In the genomic region with DNA sequence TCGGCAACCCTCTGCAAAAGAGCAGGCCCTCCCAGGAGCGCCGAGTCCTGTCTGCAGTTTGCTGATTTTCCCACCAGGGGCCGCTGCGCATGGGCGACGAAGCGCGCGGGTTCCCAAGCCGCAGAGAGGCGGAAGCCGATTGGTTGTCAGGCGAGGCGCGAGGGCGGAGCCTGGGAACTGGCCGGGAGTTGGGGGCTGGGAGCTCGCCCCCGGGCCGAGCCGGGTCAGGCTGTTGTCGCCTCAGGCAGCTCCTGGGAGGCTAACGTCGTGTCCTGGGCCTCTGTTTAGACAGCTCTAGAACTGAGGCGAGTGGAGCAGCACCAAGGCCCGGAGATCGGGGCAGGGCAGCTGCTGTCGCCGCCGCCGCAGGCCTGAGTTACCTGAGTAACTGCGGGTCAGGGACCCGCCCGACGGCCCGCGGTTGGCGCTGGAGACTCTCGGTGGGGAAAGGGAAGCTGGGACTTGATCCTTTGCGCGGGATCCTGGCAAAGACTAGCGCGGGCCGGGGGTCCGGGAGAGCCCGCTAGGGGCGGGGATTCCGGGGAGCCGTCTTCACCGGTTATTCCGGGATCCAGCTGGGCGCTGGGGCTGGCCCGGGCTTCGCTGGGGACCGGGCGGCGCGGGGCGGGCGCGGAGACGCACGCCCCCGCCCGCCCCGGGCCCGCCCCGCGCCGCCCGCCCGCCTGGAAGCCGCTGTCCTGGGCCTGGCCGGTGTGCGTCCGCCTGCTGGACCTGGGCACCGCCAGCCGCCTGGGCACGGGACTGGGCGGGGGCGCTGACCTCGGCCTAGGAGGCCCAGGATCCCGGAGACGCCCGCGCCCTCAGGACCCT, we compare ENCODE assay signal across 8 cellular contexts. TPM values are rescaled to one million over a fixed set of nuclear protein-coding genes. Genes with fewer than 3 reads are reported as not detected.
DNase-seq lines count a peak whose midpoint lies in the region; ATAC-seq and TF ChIP-seq lines count a peak whose summit lies in the region.

A gene (plus strand): TSS at position 688 of the 831 bp plus-strand sequence. CDS start 607 bp downstream, outside the sequence.

- H3K27ac ChIP-seq in GM23338 (ENCODE audit: low read depth) (0 out of 2 replicates have a peak within 1 kb of the TSS, but pooled peaks have one; percentile 74), RWPE1 (peak within 1 kb of the TSS; percentile 89)

- peak within 1 kb of the TSS; percentile 93 for H3K4me3 ChIP-seq in GM23338

- H2AFZ ChIP-seq in GM23338, result peak within 1 kb of the TSS; percentile 97

- intact Hi-C loops in activated T-helper 2 cell treated with anti-CD3 and anti-CD28 coated beads, Interferon-gamma antibody, Interleukin-2, Interleukin-4, amounts not matched to agents 10 μg/mL and 5 μg/mL and 100 μg/mL, durations not matched to agents 14 hours and 24 hours and 36 hours (cut with micrococcal nuclease), result loop anchor here (1.0 to 5.0 kb wide), 6 partner anchors 14 to 863 kb away; a partner anchor contains a TSS

- peaks cover 5% of the 10 kb centered on the region; the same call in 1 of the 2 replicates for H3F3A ChIP-seq in GM23338 (replicated peaks; ENCODE audit: low read depth)

- H3K4me3 Mint-ChIP-seq in GM23338, result peak within 1 kb of the TSS; percentile 89
- H3K4me3 Mint-ChIP-seq in activated T-helper 2 cell treated with anti-CD3 and anti-CD28 coated beads, Interferon-gamma antibody, Interleukin-2, Interleukin-4, amounts not matched to agents 10 μg/mL and 5 μg/mL and 100 μg/mL, durations not matched to agents 14 hours and 24 hours and 36 hours (ENCODE audit: low read depth), result peak within 1 kb of the TSS; percentile 99
- peak within 1 kb of the TSS; percentile 95 to 98 (median 96) for H3K4me3 Mint-ChIP-seq in nephron
- peak within 1 kb of the TSS; percentile 96 for H3K4me3 Mint-ChIP-seq in stimulated activated naive CD8-positive, alpha-beta T cell treated with anti-CD3 and anti-CD28 coated beads, Interleukin-15, Interleukin-2, amounts not matched to agents 100 ng/mL and 50 ng/mL, for 24 hours

- H3K36me3 Mint-ChIP-seq in GM23338 (ENCODE audit: low read depth) (no peaks in the 10 kb centered on the region; the same call in 2 of the 3 replicates), nephron (ENCODE audit: low read depth) (no peaks in the 10 kb centered on the region)
- peaks cover 26% of the 10 kb centered on the region for H3K36me3 Mint-ChIP-seq in activated T-helper 2 cell treated with anti-CD3 and anti-CD28 coated beads, Interferon-gamma antibody, Interleukin-2, Interleukin-4, amounts not matched to agents 10 μg/mL and 5 μg/mL and 100 μg/mL, durations not matched to agents 14 hours and 24 hours and 36 hours (ENCODE audit: low read depth)
- H3K36me3 Mint-ChIP-seq in stimulated activated naive CD8-positive, alpha-beta T cell treated with anti-CD3 and anti-CD28 coated beads, Interleukin-15, Interleukin-2, amounts not matched to agents 100 ng/mL and 50 ng/mL, for 24 hours (ENCODE audit: low read depth), result no peaks in the 10 kb centered on the region

- H3K4me2 ChIP-seq in GM23338, result peak within 1 kb of the TSS; percentile 96

- H3K4me1 ChIP-seq in GM23338 (ENCODE audit: insufficient read depth), result peaks cover 34% of the 10 kb centered on the region

- H3K9me2 ChIP-seq in GM23338 (ENCODE audit: insufficient read depth), result no peaks in the 10 kb centered on the region

- no peaks in the 10 kb centered on the region for H3K36me3 ChIP-seq in GM23338 (ENCODE audit: insufficient read depth)

- ATAC-seq in GM23338, result peak; percentile 74

- H3K9me3 Mint-ChIP-seq in GM23338 (no peaks in the 10 kb centered on the region), nephron (no peaks in the 10 kb centered on the region)
- no peaks in the 10 kb centered on the region for H3K9me3 Mint-ChIP-seq in activated T-helper 2 cell treated with anti-CD3 and anti-CD28 coated beads, Interferon-gamma antibody, Interleukin-2, Interleukin-4, amounts not matched to agents 10 μg/mL and 5 μg/mL and 100 μg/mL, durations not matched to agents 14 hours and 24 hours and 36 hours
- H3K9me3 Mint-ChIP-seq in stimulated activated naive CD8-positive, alpha-beta T cell treated with anti-CD3 and anti-CD28 coated beads, Interleukin-15, Interleukin-2, amounts not matched to agents 100 ng/mL and 50 ng/mL, for 24 hours, result no peaks in the 10 kb centered on the region

- H3K27ac Mint-ChIP-seq in GM23338 (no peak within 1 kb of the TSS), nephron (peak within 1 kb of the TSS; percentile 54 to 78 (median 76))
- H3K27ac Mint-ChIP-seq in activated T-helper 2 cell treated with anti-CD3 and anti-CD28 coated beads, Interferon-gamma antibody, Interleukin-2, Interleukin-4, amounts not matched to agents 10 μg/mL and 5 μg/mL and 100 μg/mL, durations not matched to agents 14 hours and 24 hours and 36 hours, result peak within 1 kb of the TSS; percentile 96
- peak within 1 kb of the TSS; percentile 98 for H3K27ac Mint-ChIP-seq in stimulated activated naive CD8-positive, alpha-beta T cell treated with anti-CD3 and anti-CD28 coated beads, Interleukin-15, Interleukin-2, amounts not matched to agents 100 ng/mL and 50 ng/mL, for 24 hours

- peaks cover 16% of the 10 kb centered on the region for H3K27me3 Mint-ChIP-seq in GM23338 (ENCODE audit: insufficient read depth, low read depth, poor library complexity)
- no peaks in the 10 kb centered on the region for H3K27me3 Mint-ChIP-seq in activated T-helper 2 cell treated with anti-CD3 and anti-CD28 coated beads, Interferon-gamma antibody, Interleukin-2, Interleukin-4, amounts not matched to agents 10 μg/mL and 5 μg/mL and 100 μg/mL, durations not matched to agents 14 hours and 24 hours and 36 hours (ENCODE audit: low read depth)
- H3K27me3 Mint-ChIP-seq in nephron (ENCODE audit: low read depth), result no peaks in the 10 kb centered on the region
- H3K27me3 Mint-ChIP-seq in stimulated activated naive CD8-positive, alpha-beta T cell treated with anti-CD3 and anti-CD28 coated beads, Interleukin-15, Interleukin-2, amounts not matched to agents 100 ng/mL and 50 ng/mL, for 24 hours, result no peaks in the 10 kb centered on the region

- peaks cover 38% of the 10 kb centered on the region for H3K4me1 Mint-ChIP-seq in GM23338
- H3K4me1 Mint-ChIP-seq in activated T-helper 2 cell treated with anti-CD3 and anti-CD28 coated beads, Interferon-gamma antibody, Interleukin-2, Interleukin-4, amounts not matched to agents 10 μg/mL and 5 μg/mL and 100 μg/mL, durations not matched to agents 14 hours and 24 hours and 36 hours (ENCODE audit: low read depth), result peaks cover 52% of the 10 kb centered on the region
- H3K4me1 Mint-ChIP-seq in nephron, result peaks cover 54% of the 10 kb centered on the region
- H3K4me1 Mint-ChIP-seq in stimulated activated naive CD8-positive, alpha-beta T cell treated with anti-CD3 and anti-CD28 coated beads, Interleukin-15, Interleukin-2, amounts not matched to agents 100 ng/mL and 50 ng/mL, for 24 hours (ENCODE audit: low read depth), result peaks cover 62% of the 10 kb centered on the region

- H4K20me1 ChIP-seq in GM23338 (replicated peaks; ENCODE audit: insufficient read depth), result peaks cover 6% of the 10 kb centered on the region; the same call in 1 of the 2 replicates

- H3K79me2 ChIP-seq in GM23338 (replicated peaks; ENCODE audit: insufficient read depth), result 0 out of 2 replicates have a peak, but pooled peaks cover 4% of the 10 kb centered on the region

- TF ChIP-seq CTCF in GM23338 (conservative IDR thresholded peaks at IDR 0.05; ENCODE audit: low read depth in 2 of 2) (peak; percentile 76 to 92), RWPE1 (conservative IDR thresholded peaks at IDR 0.05; ENCODE audit: low read depth) (peak; percentile 95), nephron (IDR thresholded peaks at IDR 0.05; ENCODE audit: unreplicated experiment in 3 of 3) (peak; percentile 96 to 100 (median 97))

- H3K27me3 ChIP-seq in GM23338 (ENCODE audit: insufficient read depth), result peaks cover 19% of the 10 kb centered on the region

- POLR2A ChIA-PET in RWPE1 (lab: Yijun Ruan, JAX; ENCODE audit: low non-redundant PET), result interaction anchor here (0.6 to 1.9 kb wide), 3 partner anchors 136 to 217 kb away, joined by 4 to 9 read pairs (median 8); no protein-coding TSS in a partner anchor

- CTCF ChIA-PET in RWPE1 (lab: Yijun Ruan, JAX), result interaction anchor here (0.6 to 3.2 kb wide), 42 partner anchors 10 to 257 kb away, joined by 3 to 93 read pairs (median 4); a partner anchor contains a TSS

- peak; percentile 98 for DNase-seq in ELF-1 (ENCODE audit: low read depth, low spot score)
- peak; percentile 96 for DNase-seq in GM23338 (ENCODE audit: low spot score)
- DNase-seq in LHCN-M2 (ENCODE audit: low read depth), result peak; percentile 88
- DNase-seq in RWPE1 (ENCODE audit: low spot score), result peak; percentile 94
- DNase-seq in activated T-helper 2 cell treated with anti-CD3 and anti-CD28 coated beads, Interferon-gamma antibody, Interleukin-2, Interleukin-4, amounts not matched to agents 10 μg/mL and 5 μg/mL and 100 μg/mL, durations not matched to agents 14 hours and 24 hours and 36 hours (ENCODE audit: low spot score), result peak; percentile 98
- DNase-seq in fibroblast of peridontal ligament (ENCODE audit: extremely low read depth), result peak; percentile 92

RNA-seq across cellular contexts. Expression of the gene that starts here (rescaled TPM):
- 9.3 and 14.0 TPM in 2 replicates for total RNA-seq in GM23338 (2014; rRNA removed; shearing (Covaris generic))
- 3.5 and 3.9 TPM in 2 replicates for polyA plus RNA-seq in GM23338 (2016; fragmentation: Nextera tagmentation; extraction: Ambion mirVana)
- total RNA-seq in LHCN-M2 (2014; rRNA removed), result 23.3 and 25.0 TPM in 2 replicates
- polyA plus RNA-seq in LHCN-M2 (2012), result 23.7 TPM
- total RNA-seq in activated T-helper 2 cell treated with anti-CD3 and anti-CD28 coated beads, Interferon-gamma antibody, Interleukin-2, Interleukin-4, amounts not matched to agents 10 μg/mL and 5 μg/mL and 100 μg/mL, durations not matched to agents 14 hours and 24 hours and 36 hours, result 77.6 and 78.0 TPM in 2 replicates

Comparison
In these comparisons a context has a peak if more than half of its experiments do, and no peak if none do; other contexts are left out.
1. Peak in every context shown above with its lines: DNase-seq, ATAC-seq, H3K4me3 ChIP-seq and H3K27ac ChIP-seq.